ENCODE assay signal across 1 cellular context in genomic region chr7:132402096-132402495, GRCh38.
TF ChIP-seq lines count a peak whose summit lies in the region.

No MANE protein-coding gene starts in this region.

TF ChIP-seq in WTC11, 78 proteins besides CTCF, POLR2A, EP300 and RAD21 (continued from another document):
- TF ChIP-seq USF2 (CRISPR knock-in tag; IDR thresholded peaks at IDR 0.05), result no peak
- no peak for TF ChIP-seq GABPB1 (CRISPR knock-in tag; IDR thresholded peaks at IDR 0.05)
- no peak for TF ChIP-seq ZNF512 (CRISPR knock-in tag; IDR thresholded peaks at IDR 0.05; ENCODE audit: borderline replicate concordance)
- no peak for TF ChIP-seq TEAD1 (CRISPR knock-in tag; IDR thresholded peaks at IDR 0.05)
- no peak for TF ChIP-seq ZBTB21 (CRISPR knock-in tag; IDR thresholded peaks at IDR 0.05; ENCODE audit: borderline replicate concordance)
- no peak for TF ChIP-seq RORB (CRISPR knock-in tag; IDR thresholded peaks at IDR 0.05)
- no peak for TF ChIP-seq AR (CRISPR knock-in tag; IDR thresholded peaks at IDR 0.05)
- TF ChIP-seq SP1 (CRISPR knock-in tag; conservative IDR thresholded peaks at IDR 0.05), result no peak
- no peak for TF ChIP-seq ESRRA (CRISPR knock-in tag; IDR thresholded peaks at IDR 0.05; ENCODE audit: borderline replicate concordance)
- TF ChIP-seq E2F4 (CRISPR knock-in tag; IDR thresholded peaks at IDR 0.05; ENCODE audit: borderline replicate concordance, low read depth), result no peak
- no peak for TF ChIP-seq EMX1 (CRISPR knock-in tag; IDR thresholded peaks at IDR 0.05)
- TF ChIP-seq NFYB (CRISPR knock-in tag; conservative IDR thresholded peaks at IDR 0.05; ENCODE audit: low read depth), result no peak
- TF ChIP-seq JUN (CRISPR knock-in tag; IDR thresholded peaks at IDR 0.05), result no peak
- TF ChIP-seq FOXK1 (CRISPR knock-in tag; IDR thresholded peaks at IDR 0.05), result no peak
TF ChIP-seq in WTC11: peak in this region for 0.
